ENCODE assay signal across 29 cellular contexts in genomic region chr2:128440087-128440665, GRCh38.
DNase-seq lines count a peak whose midpoint lies in the region; ATAC-seq, FAIRE-seq and TF ChIP-seq lines count a peak whose summit lies in the region.
"Had no signal": no experiment of that assay in that cellular context is flagged by ENCODE, and none has a peak within 500 bp of the region (broad histone marks: within the 10 kb centered on the region; RNA-seq: fewer than 3 reads in every experiment).

No MANE protein-coding gene starts in this region.

- no peak overlapping the region for H3K14ac ChIP-seq in H1 (ENCODE audit: insufficient read length)

- no peak overlapping the region for H3K4me3 Mint-ChIP-seq in nephron progenitor cell
- H3K4me3 Mint-ChIP-seq: activated CD4-positive, alpha-beta memory T cell treated with anti-CD3 and anti-CD28 coated beads, Interleukin-2, amount 10 ng/mL, durations not matched to agents 7 days and 5 days; activated naive CD4-positive, alpha-beta T cell treated with anti-CD3 and anti-CD28 coated beads for 36 hours; activated T-cell treated with anti-CD3 and anti-CD28 coated beads, Interleukin-2, amount 50 U/mL, for 4 hours; B cell; GM23338; stimulated activated naive CD8-positive, alpha-beta T cell treated with anti-CD3 and anti-CD28 coated beads, Interleukin-15, amount 100 ng/mL, for 72 hours had no signal

- H3K79me2 ChIP-seq in H1 (ENCODE audit: control insufficient read depth in 1 of 2, insufficient read depth in 2 of 2, low read length in 2 of 2) = no peaks in the 10 kb centered on the region

- H3K4me1 ChIP-seq in left ventricle myocardium inferior = peaks cover 56% of the 10 kb centered on the region
- H3K4me1 ChIP-seq in right cardiac atrium (ENCODE audit: control insufficient read depth, insufficient read depth, low read length) = no peaks in the 10 kb centered on the region
- peaks cover 5 to 10% (median 8%) of the 10 kb centered on the region in 4 experiments; a peak in 5 of 7 replicates for H3K4me1 ChIP-seq in H1 (replicated peaks in 1 of 4; ENCODE audit: control insufficient read depth in 3 of 4, insufficient read depth in 4 of 4, low read length in 3 of 4)
- H3K4me1 ChIP-seq: A549 had no signal

- no peaks in the 10 kb centered on the region for H3K23me2 ChIP-seq in H1 (ENCODE audit: low read depth, low read length)

- intact Hi-C loops in left ventricle myocardium inferior (cut with micrococcal nuclease) (no loop called here), right cardiac atrium (cut with DNase I) (no loop called here)

- no peak for TF ChIP-seq RAD21 in H1 (IDR thresholded peaks at IDR 0.05 in 1 of 2, conservative IDR thresholded peaks at IDR 0.05 in 1 of 2; ENCODE audit: low read depth in 2 of 2, low read length in 2 of 2)

- CTCF ChIA-PET in H1 (lab: Charles Lee; ENCODE audit: partially characterized antibody) = interaction anchor here (0.9 kb wide), 1 partner anchor 120 kb away, joined by 3 read pairs; no protein-coding TSS in a partner anchor

- no peak overlapping the region for H3K4me3 ChIP-seq in left ventricle myocardium inferior
- no peak overlapping the region for H3K4me3 ChIP-seq in right cardiac atrium (ENCODE audit: low read length)
- H3K4me3 ChIP-seq in H1 (ENCODE audit: extremely low read depth in 1 of 4, insufficient read depth in 2 of 4, low read depth in 3 of 4, low read length in 4 of 4) = no peak overlapping the region
- H3K4me3 ChIP-seq: A549, cardiac muscle cell, GM23338, heart right ventricle, upper lobe of left lung had no signal

- H3K56ac ChIP-seq in H1 (replicated peaks; ENCODE audit: insufficient read length, low read depth, low read length) = no peak overlapping the region

- H3K4me2 ChIP-seq in H1 (ENCODE audit: insufficient read depth in 1 of 2, low read depth in 2 of 2, low read length in 2 of 2) = no peak overlapping the region
- H3K4me2 ChIP-seq: A549, GM23338 had no signal

- H3K27ac ChIP-seq in left ventricle myocardium inferior (replicated peaks) (peak overlapping the region; percentile 75), right cardiac atrium (ENCODE audit: low read length) (no peak overlapping the region), H1 (ENCODE audit: low read depth, low read length) (no peak overlapping the region)
- H3K27ac ChIP-seq: A549, cardiac muscle cell, upper lobe of left lung had no signal

- H2BK15ac ChIP-seq in H1 (ENCODE audit: low read length) = no peak overlapping the region; the same call in 1 of the 2 replicates

- H2BK12ac ChIP-seq in H1 (ENCODE audit: low read depth, low read length) = no peak overlapping the region

- no peak for TF ChIP-seq EP300 in H1 (IDR thresholded peaks at IDR 0.05; ENCODE audit: borderline replicate concordance in 1 of 2, low read depth in 2 of 2, low read length in 2 of 2)

- no peak overlapping the region for H3K4ac ChIP-seq in H1 (replicated peaks; ENCODE audit: insufficient read length, low read depth, low read length)

- WGBS in right cardiac atrium = 70% methylated on average over 7 of the region's 7 CpGs
- WGBS in H1 (ENCODE audit: extremely low coverage in 1 of 2, insufficient coverage in 1 of 2, insufficient read length in 1 of 2, insufficient replicate concordance in 2 of 2, low coverage in 1 of 2, low lambda C conversion rate in 2 of 2, missing lambda C conversion rate in 1 of 2), 2 experiments = 79% methylated on average over 6 of the region's 7 CpGs; no CpG with 5 or more reads in 1 of the 2 experiments

- no peak for TF ChIP-seq POLR2A in H1 (IDR thresholded peaks at IDR 0.05; ENCODE audit: control extremely low read depth in 1 of 2, low read depth in 2 of 2, low read length in 2 of 2)

- FAIRE-seq in H1 (lab: Jason Lieb, UNC) = no peak
- FAIRE-seq: A549, HTR-8/SVneo, RCC 7860, TTC549 had no signal

- H2AFZ ChIP-seq in H1 (ENCODE audit: low read length) = no peak overlapping the region
- H2AFZ ChIP-seq: GM23338 had no signal

- H3K4me1 Mint-ChIP-seq in nephron progenitor cell = peaks cover 57% of the 10 kb centered on the region
- H3K4me1 Mint-ChIP-seq: activated CD4-positive, alpha-beta memory T cell treated with anti-CD3 and anti-CD28 coated beads, Interleukin-2, amount 10 ng/mL, durations not matched to agents 7 days and 5 days; stimulated activated naive CD8-positive, alpha-beta T cell treated with anti-CD3 and anti-CD28 coated beads, Interleukin-15, amount 100 ng/mL, for 72 hours had no signal

- H2AK5ac ChIP-seq in H1 (ENCODE audit: low read depth, low read length) = 0 out of 2 replicates have a peak overlapping the region, but pooled peaks have one; percentile 53

- H3K9ac ChIP-seq in H1 (replicated peaks in 1 of 4; ENCODE audit: extremely low read depth in 1 of 4, low read depth in 3 of 4, low read length in 3 of 4) = no peak overlapping the region

- H3K27ac Mint-ChIP-seq in nephron progenitor cell = peak overlapping the region; percentile 19
- H3K27ac Mint-ChIP-seq: activated CD4-positive, alpha-beta memory T cell treated with anti-CD3 and anti-CD28 coated beads, Interleukin-2, amount 10 ng/mL, durations not matched to agents 7 days and 5 days; activated naive CD4-positive, alpha-beta T cell treated with anti-CD3 and anti-CD28 coated beads for 36 hours; B cell; GM23338; stimulated activated naive CD8-positive, alpha-beta T cell treated with anti-CD3 and anti-CD28 coated beads, Interleukin-15, amount 100 ng/mL, for 72 hours had no signal

- H3K36me3 Mint-ChIP-seq in nephron progenitor cell (ENCODE audit: low read depth) = no peaks in the 10 kb centered on the region

- H3K27me3 Mint-ChIP-seq in nephron progenitor cell (ENCODE audit: low read depth, poor library complexity) = peaks cover 36% of the 10 kb centered on the region
- H3K27me3 Mint-ChIP-seq: activated CD4-positive, alpha-beta memory T cell treated with anti-CD3 and anti-CD28 coated beads, Interleukin-2, amount 10 ng/mL, durations not matched to agents 7 days and 5 days had no signal

- no peak overlapping the region for H2BK5ac ChIP-seq in H1 (ENCODE audit: low read depth, low read length)

- POLR2A ChIA-PET in H1 (lab: Charles Lee; ENCODE audit: partially characterized antibody) = interaction anchor here (0.6 kb wide), 1 partner anchor 14 kb away, joined by 3 read pairs; no protein-coding TSS in a partner anchor

- ATAC-seq in right cardiac atrium = no peak
- ATAC-seq: A549; activated T-cell treated with anti-CD3 and anti-CD28 coated beads, Interleukin-2, amount 50 U/mL, for 4 hours; GM23338; left colon; stimulated activated naive CD8-positive, alpha-beta T cell treated with anti-CD3 and anti-CD28 coated beads, Interleukin-15, amount 100 ng/mL, for 72 hours had no signal

- DNase-seq in left ventricle myocardium inferior (no peak), right cardiac atrium (no peak), H1 (ENCODE audit: low read depth in 1 of 2, low spot score in 2 of 2) (peak in 1 of 2 experiments; percentile 37), nephron progenitor cell (no peak), ureter (ENCODE audit: low spot score) (peak; percentile 34), amniotic stem cell (lab: John Stamatoyannopoulos, UW) (no peak), COLO668 (lab: John Stamatoyannopoulos, UW; ENCODE audit: unreplicated experiment) (no peak), 8988T (no peak)
- DNase-seq: activated CD4-positive, CD25-positive, alpha-beta regulatory T cell treated with anti-CD3 and anti-CD28 coated beads, Interleukin-2, amount 50 U/mL, for 72 hours; activated naive CD4-positive, alpha-beta T cell treated with anti-CD3 and anti-CD28 coated beads for 36 hours; activated T-cell treated with anti-CD3 and anti-CD28 coated beads, Interleukin-2, amount 50 U/mL, for 4 hours; Caco-2; heart right ventricle; KBM-7; MM.1S; NCI-H1436 treated with DMSO at 0.1 percent for 48 hours; NCI-H2171 treated with DMSO at 0.1 percent for 48 hours; NCI-H524 treated with DMSO at 0.1 percent for 48 hours; stimulated activated naive CD8-positive, alpha-beta T cell treated with anti-CD3 and anti-CD28 coated beads, Interleukin-15, amount 100 ng/mL, for 72 hours; upper lobe of left lung had no signal

- TF ChIP-seq CTCF in left ventricle myocardium inferior (IDR thresholded peaks at IDR 0.05; ENCODE audit: borderline replicate concordance) = no peak
- TF ChIP-seq CTCF in H1 (IDR thresholded peaks at IDR 0.05; ENCODE audit: control extremely low read depth in 1 of 3, insufficient read depth in 1 of 3, low read depth in 1 of 3, low read length in 3 of 3) = no peak
- TF ChIP-seq CTCF in nephron progenitor cell (IDR thresholded peaks at IDR 0.05) = no peak

- no peaks in the 10 kb centered on the region for H3K79me1 ChIP-seq in H1 (ENCODE audit: low read depth, low read length)

- H4K91ac ChIP-seq in H1 (replicated peaks; ENCODE audit: insufficient read length, low read length) = no peak overlapping the region

- H4K5ac ChIP-seq in H1 (ENCODE audit: insufficient read length, low read depth, low read length) = no peak overlapping the region

- no peaks in the 10 kb centered on the region for H3K9me3 Mint-ChIP-seq in nephron progenitor cell
- H3K9me3 Mint-ChIP-seq: activated CD4-positive, alpha-beta memory T cell treated with anti-CD3 and anti-CD28 coated beads, Interleukin-2, amount 10 ng/mL, durations not matched to agents 7 days and 5 days; activated naive CD4-positive, alpha-beta T cell treated with anti-CD3 and anti-CD28 coated beads for 36 hours; activated T-cell treated with anti-CD3 and anti-CD28 coated beads, Interleukin-2, amount 50 U/mL, for 4 hours; GM23338; stimulated activated naive CD8-positive, alpha-beta T cell treated with anti-CD3 and anti-CD28 coated beads, Interleukin-15, amount 100 ng/mL, for 72 hours had no signal

- H2BK120ac ChIP-seq in H1 (replicated peaks; ENCODE audit: low read depth, low read length) = no peak overlapping the region

- no peak overlapping the region for H4K8ac ChIP-seq in H1 (ENCODE audit: extremely low read depth, insufficient read depth, low read length)

- H3K23ac ChIP-seq in H1 (ENCODE audit: insufficient read length) = no peak overlapping the region

- H3K27me3 ChIP-seq in left ventricle myocardium inferior (ENCODE audit: low read depth) (no peaks in the 10 kb centered on the region), right cardiac atrium (ENCODE audit: control insufficient read depth, insufficient read depth) (no peaks in the 10 kb centered on the region), H1 (replicated peaks in 1 of 4; ENCODE audit: control insufficient read depth in 3 of 4, extremely low read depth in 1 of 4, insufficient read depth in 3 of 4, low read length in 3 of 4) (no peaks in the 10 kb centered on the region)
- H3K27me3 ChIP-seq: cardiac muscle cell, heart right ventricle, upper lobe of left lung had no signal

- no peak overlapping the region for H2BK20ac ChIP-seq in H1 (ENCODE audit: low read length)

- H3K36me3 ChIP-seq in left ventricle myocardium inferior (no peaks in the 10 kb centered on the region), H1 (ENCODE audit: control insufficient read depth in 2 of 4, insufficient read depth in 4 of 4, low read length in 3 of 4) (no peaks in the 10 kb centered on the region)
- H3K36me3 ChIP-seq: cardiac muscle cell, heart right ventricle, upper lobe of left lung had no signal

- H3K9me3 ChIP-seq in left ventricle myocardium inferior (replicated peaks) (no peaks in the 10 kb centered on the region), right cardiac atrium (ENCODE audit: control insufficient read depth, low read length) (no peaks in the 10 kb centered on the region), H1 (ENCODE audit: insufficient read depth in 2 of 2, low read depth in 1 of 2, low read length in 1 of 2) (no peaks in the 10 kb centered on the region)
- H3K9me3 ChIP-seq: A549, Caco-2, heart right ventricle, upper lobe of left lung had no signal

- H3K18ac ChIP-seq in H1 (ENCODE audit: extremely low read depth, low read length) = no peak overlapping the region

- H4K20me1 ChIP-seq in H1 (replicated peaks in 1 of 2; ENCODE audit: control insufficient read depth in 1 of 2, insufficient read depth in 2 of 2, low read length in 2 of 2) = no peaks in the 10 kb centered on the region
